In the genomic region with DNA sequence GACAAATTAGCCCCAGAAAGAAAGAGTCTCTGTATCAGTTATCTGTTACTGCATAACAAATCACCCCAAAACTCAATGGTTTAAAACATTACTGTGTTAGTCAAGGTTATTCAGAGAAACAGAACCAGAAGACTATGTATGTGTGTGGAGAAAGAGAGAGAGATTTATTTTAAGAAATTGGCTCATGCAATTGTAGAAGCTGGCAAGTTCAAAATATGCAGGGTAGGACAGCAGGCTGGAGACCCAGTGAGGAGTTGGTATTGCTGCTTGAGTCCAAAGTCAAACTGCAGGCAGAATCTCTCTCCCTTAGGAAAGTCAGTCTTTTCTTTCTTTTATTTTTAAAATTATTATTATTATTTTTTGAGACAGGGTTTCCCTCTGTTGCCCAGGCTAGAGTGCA, we compare ENCODE assay signal across 24 cellular contexts. TPM values are rescaled to one million over a fixed set of nuclear protein-coding genes. Genes with fewer than 3 reads are reported as not detected.
"Had no signal": no experiment of that assay in that cellular context is flagged by ENCODE, and none has a peak within 500 bp of the region (broad histone marks: within the 10 kb centered on the region; RNA-seq: fewer than 3 reads in every experiment).

No MANE protein-coding gene starts in this region.

- H3K9me3 ChIP-seq: gastrocnemius medialis, ovary, testis, transverse colon, upper lobe of right lung, uterus had no signal

- DNase-seq: effector CD8-positive, alpha-beta T cell; endodermal cell; foreskin fibroblast; gastrocnemius medialis; head of caudate nucleus; hippocampal formation; left colon; natural killer cell; occipital lobe; ovary; stimulated activated CD4-positive, alpha-beta T cell treated with anti-CD3 and anti-CD28 coated beads, Interleukin-2, amount 100 ng/mL, for 24 hours; stimulated activated CD4-positive, alpha-beta T cell treated with anti-CD3 and anti-CD28 coated beads, Interleukin-4, amount 100 ng/mL, for 4 hours; stimulated activated naive CD8-positive, alpha-beta T cell treated with anti-CD3 and anti-CD28 coated beads, Interleukin-15, Interleukin-2, amounts not matched to agents 100 U/mL and 50 U/mL, for 24 hours; substantia nigra; testis; transverse colon; upper lobe of right lung; uterus had no signal

- H3K4me3 ChIP-seq: gastrocnemius medialis, lung, ovary, testis, transverse colon, upper lobe of right lung, uterus had no signal

- H3K27ac ChIP-seq: epithelial cell of prostate, gastrocnemius medialis, ovary, testis, transverse colon, upper lobe of right lung, uterus had no signal

- H3K36me3 ChIP-seq: gastrocnemius medialis, ovary, transverse colon, upper lobe of right lung, uterus had no signal

- H3K27me3 ChIP-seq: gastrocnemius medialis, ovary, testis, transverse colon, upper lobe of right lung, uterus had no signal

- ATAC-seq: esophagus mucosa; gastrocnemius medialis; left colon; natural killer cell; sciatic nerve; stimulated activated memory B cell treated with anti-CD40 and anti-IgM and Interleukin-4, amounts not matched to agents 10 μg/mL and 1 μg/mL and 100 μg/mL, for 72 hours; stimulated activated naive CD8-positive, alpha-beta T cell treated with anti-CD3 and anti-CD28 coated beads, Interleukin-15, Interleukin-2, amounts not matched to agents 100 U/mL and 50 U/mL, for 24 hours; upper lobe of right lung had no signal

- H3K4me1 ChIP-seq: testis, transverse colon, upper lobe of right lung, uterus had no signal

RNA-seq across cellular contexts. Expression of a gene that starts 50.2 kb away (rescaled TPM):
- total RNA-seq: gastrocnemius medialis, kidney epithelial cell, ovary, sciatic nerve had no signal
